In genomic region chr17:40433551-40434384, GRCh38 we compare ENCODE assay signal across 8 cellular contexts.
DNase-seq lines count a peak whose midpoint lies in the region; ATAC-seq lines count a peak whose summit lies in the region.

No MANE protein-coding gene starts in this region.

- no peak for ATAC-seq in HG03354 (IDR thresholded peaks at IDR 0.05; ENCODE audit: poor library complexity, severe bottlenecking, unreplicated experiment)

- H3K27me3 ChIP-seq in stomach smooth muscle (ENCODE audit: control insufficient read depth in 1 of 2, insufficient read depth in 2 of 2, low read length in 2 of 2): no peaks in the 10 kb centered on the region

- H3K4me1 ChIP-seq in stomach smooth muscle (ENCODE audit: control insufficient read depth, insufficient read depth, low read length): peaks cover 39% of the 10 kb centered on the region

- H3K36me3 ChIP-seq in stomach smooth muscle (ENCODE audit: control insufficient read depth in 2 of 2, insufficient read depth in 2 of 2, low read length in 2 of 2): no peaks in the 10 kb centered on the region

- no peaks in the 10 kb centered on the region for H3K9me3 ChIP-seq in stomach smooth muscle (ENCODE audit: control insufficient read depth in 2 of 2, low read length in 2 of 2)

- H3K9ac ChIP-seq in stomach smooth muscle (ENCODE audit: low read length in 2 of 2): peak overlapping the region; percentile 61 to 80

- peak overlapping the region; percentile 95 for H3K27ac ChIP-seq in stomach smooth muscle (ENCODE audit: low read length)

- peak; percentile 46 for DNase-seq in stimulated activated CD4-positive, alpha-beta T cell treated with anti-CD3 and anti-CD28 coated beads, Interleukin-15, amount 100 ng/mL, for 24 hours
- DNase-seq in stimulated activated CD4-positive, alpha-beta T cell treated with anti-CD3 and anti-CD28 coated beads, Interleukin-2, amount 100 ng/mL, for 48 hours: no peak
- peak; percentile 24 for DNase-seq in SKM-1 (lab: John Stamatoyannopoulos, UW; ENCODE audit: unreplicated experiment)
- DNase-seq in foreskin melanocyte: peak; percentile 12
- no peak for DNase-seq in kidney glomerular epithelial cell (lab: John Stamatoyannopoulos, UW)
- DNase-seq in 8988T: no peak

- H3K4me3 ChIP-seq in stomach smooth muscle (ENCODE audit: low read length in 2 of 2): peak overlapping the region; percentile 29 to 47

Comparison
In these comparisons a context has a peak if more than half of its experiments do, and no peak if none do; other contexts are left out.
1. DNase-seq: peak in stimulated activated CD4-positive, alpha-beta T cell treated with anti-CD3 and anti-CD28 coated beads, Interleukin-15, amount 100 ng/mL, for 24 hours (single experiment), SKM-1 (single experiment) and foreskin melanocyte (single experiment); none in stimulated activated CD4-positive, alpha-beta T cell treated with anti-CD3 and anti-CD28 coated beads, Interleukin-2, amount 100 ng/mL, for 48 hours (0 of 2), kidney glomerular epithelial cell (single experiment) and 8988T (single experiment).